ENCODE assay signal across 10 cellular contexts in the genomic region with DNA sequence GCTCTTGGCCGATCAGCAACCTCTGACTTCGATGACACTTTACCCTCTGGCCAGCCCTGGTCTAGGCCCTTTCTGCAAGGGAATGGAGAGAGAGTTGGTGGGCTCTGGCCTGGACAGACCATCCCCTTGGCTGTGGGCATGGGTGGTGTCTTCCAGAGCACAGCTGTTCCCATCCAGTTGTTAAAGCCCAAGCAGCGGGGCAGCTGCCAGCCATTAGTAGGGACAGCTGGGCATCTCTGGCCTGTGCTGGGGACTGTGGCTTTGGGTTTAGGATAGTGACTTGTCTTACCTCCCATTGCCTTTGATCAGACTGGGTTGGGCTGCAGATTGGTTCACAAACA. TPM values are rescaled to one million over a fixed set of nuclear protein-coding genes. Genes with fewer than 3 reads are reported as not detected.
DNase-seq lines count a peak whose midpoint lies in the region; ATAC-seq and TF ChIP-seq lines count a peak whose summit lies in the region.
"Had no signal": no experiment of that assay in that cellular context is flagged by ENCODE, and none has a peak within 500 bp of the region (broad histone marks: within the 10 kb centered on the region; RNA-seq: fewer than 3 reads in every experiment).

No MANE protein-coding gene starts in this region.

- H3K27ac ChIP-seq in left lung (peak overlapping the region; percentile 51 to 91), temporal lobe (ENCODE audit: low read depth, low read length) (peak overlapping the region; percentile 72)

- peaks cover 57 to 86% of the 10 kb centered on the region in 2 donors for H3K4me1 ChIP-seq in left lung

- no peak for DNase-seq in activated T-cell treated with anti-CD3 and anti-CD28 coated beads, Interleukin-2, amount 50 U/mL, for 72 hours
- DNase-seq in activated T-cell treated with anti-CD3 and anti-CD28 coated beads for 4 hours (no peak), left lung (no peak), COLO829 (ENCODE audit: low spot score) (no peak), H4 (ENCODE audit: low spot score) (no peak)
- DNase-seq in activated CD4-positive, alpha-beta memory T cell treated with anti-CD3 and anti-CD28 coated beads, Interleukin-2, amount 10 ng/mL, durations not matched to agents 7 days and 5 days: no peak
- DNase-seq: MG63; stimulated activated CD4-positive, alpha-beta T cell treated with anti-CD3 and anti-CD28 coated beads, Interleukin-1b, Interleukin-23, amount 100 ng/mL, for 48 hours had no signal

- peaks cover 10 to 31% of the 10 kb centered on the region in 2 donors for H3K36me3 Mint-ChIP-seq in activated T-cell treated with anti-CD3 and anti-CD28 coated beads, Interleukin-2, amount 50 U/mL, for 72 hours (ENCODE audit: insufficient read depth in 2 of 2)
- peaks cover 86% of the 10 kb centered on the region for H3K36me3 Mint-ChIP-seq in activated CD4-positive, alpha-beta memory T cell treated with anti-CD3 and anti-CD28 coated beads, Interleukin-2, amount 10 ng/mL, durations not matched to agents 7 days and 5 days (ENCODE audit: low read depth)

- no peaks in the 10 kb centered on the region for H3K27me3 ChIP-seq in left lung
- H3K27me3 ChIP-seq: MG63 had no signal

- no peaks in the 10 kb centered on the region for H3K27me3 Mint-ChIP-seq in activated T-cell treated with anti-CD3 and anti-CD28 coated beads, Interleukin-2, amount 50 U/mL, for 72 hours (ENCODE audit: low read depth)
- H3K27me3 Mint-ChIP-seq in activated CD4-positive, alpha-beta memory T cell treated with anti-CD3 and anti-CD28 coated beads, Interleukin-2, amount 10 ng/mL, durations not matched to agents 7 days and 5 days: no peaks in the 10 kb centered on the region

- no peak for ATAC-seq in activated T-cell treated with anti-CD3 and anti-CD28 coated beads, Interleukin-2, amount 50 U/mL, for 72 hours (replicated peaks in 1 of 2)
- ATAC-seq in left lung (no peak), GM19467 (IDR thresholded peaks at IDR 0.05; ENCODE audit: unreplicated experiment) (no peak)

- peaks cover 0 to 61% of the 10 kb centered on the region in 2 donors for H3K36me3 ChIP-seq in left lung

- H3K9me3 Mint-ChIP-seq in activated T-cell treated with anti-CD3 and anti-CD28 coated beads, Interleukin-2, amount 50 U/mL, for 72 hours: no peaks in the 10 kb centered on the region
- no peaks in the 10 kb centered on the region for H3K9me3 Mint-ChIP-seq in activated CD4-positive, alpha-beta memory T cell treated with anti-CD3 and anti-CD28 coated beads, Interleukin-2, amount 10 ng/mL, durations not matched to agents 7 days and 5 days

- CTCF ChIA-PET in activated CD4-positive, alpha-beta memory T cell treated with anti-CD3 and anti-CD28 coated beads, Interleukin-2, amount 10 ng/mL, durations not matched to agents 7 days and 5 days (lab: Charles Lee): interaction anchor here (0.6 to 5.1 kb wide), 3 partner anchors 10 to 49 kb away, joined by 3 to 30 read pairs (median 6); partner anchors contain the start of gene AP5S1

- POLR2A ChIA-PET in activated CD4-positive, alpha-beta memory T cell treated with anti-CD3 and anti-CD28 coated beads, Interleukin-2, amount 10 ng/mL, durations not matched to agents 7 days and 5 days (lab: Charles Lee): interaction anchor here (2.4 kb wide), 1 partner anchor 12 kb away, joined by 9 read pairs; the partner anchor contains the start of gene CENPB

- H3K9me3 ChIP-seq in left lung: no peaks in the 10 kb centered on the region
- H3K9me3 ChIP-seq: MG63 had no signal

- H3K27ac Mint-ChIP-seq in activated T-cell treated with anti-CD3 and anti-CD28 coated beads, Interleukin-2, amount 50 U/mL, for 72 hours: peak overlapping the region; percentile 95
- peak overlapping the region; percentile 91 for H3K27ac Mint-ChIP-seq in activated CD4-positive, alpha-beta memory T cell treated with anti-CD3 and anti-CD28 coated beads, Interleukin-2, amount 10 ng/mL, durations not matched to agents 7 days and 5 days

- TF ChIP-seq CTCF in left lung (IDR thresholded peaks at IDR 0.05): no peak

- H3K4me1 Mint-ChIP-seq in activated T-cell treated with anti-CD3 and anti-CD28 coated beads, Interleukin-2, amount 50 U/mL, for 72 hours (ENCODE audit: low read depth): peaks cover 65% of the 10 kb centered on the region
- H3K4me1 Mint-ChIP-seq in activated CD4-positive, alpha-beta memory T cell treated with anti-CD3 and anti-CD28 coated beads, Interleukin-2, amount 10 ng/mL, durations not matched to agents 7 days and 5 days: peaks cover 71% of the 10 kb centered on the region

- H3K4me3 ChIP-seq in left lung: peak overlapping the region in 1 of 2 donors; percentile 79
- H3K4me3 ChIP-seq: MG63 had no signal

- intact Hi-C loops in left lung (cut with DNase I): no loop called here

- H3K4me3 Mint-ChIP-seq in activated T-cell treated with anti-CD3 and anti-CD28 coated beads, Interleukin-2, amount 50 U/mL, for 72 hours: peak overlapping the region; percentile 94 to 96
- peak overlapping the region; percentile 91 for H3K4me3 Mint-ChIP-seq in activated CD4-positive, alpha-beta memory T cell treated with anti-CD3 and anti-CD28 coated beads, Interleukin-2, amount 10 ng/mL, durations not matched to agents 7 days and 5 days

RNA-seq across cellular contexts. Expression of gene CDC25B, which starts 2.8 kb away (rescaled TPM):
- 100 to 1,000 TPM; 121 to 128 TPM for total RNA-seq in activated T-cell treated with anti-CD3 and anti-CD28 coated beads, Interleukin-2, amount 50 U/mL, for 72 hours
- 100 to 1,000 TPM; 452 to 454 TPM for total RNA-seq in activated CD4-positive, alpha-beta memory T cell treated with anti-CD3 and anti-CD28 coated beads, Interleukin-2, amount 10 ng/mL, durations not matched to agents 7 days and 5 days
- total RNA-seq in left lung (100 to 1,000 TPM; 111 to 121 TPM), temporal lobe (6.6 TPM)
- total RNA-seq in H4 (2014; rRNA removed; shearing (Covaris generic)): 35.7 and 39.6 TPM in 2 replicates

RNA-seq across cellular contexts. Expression of gene CENPB, which starts 12.3 kb away (rescaled TPM):
- total RNA-seq in activated T-cell treated with anti-CD3 and anti-CD28 coated beads, Interleukin-2, amount 50 U/mL, for 72 hours: 10 to 100 TPM; 30.4 to 31.5 TPM
- total RNA-seq in activated CD4-positive, alpha-beta memory T cell treated with anti-CD3 and anti-CD28 coated beads, Interleukin-2, amount 10 ng/mL, durations not matched to agents 7 days and 5 days: 10 to 100 TPM; 67.0 to 68.0 TPM
- 10 to 100 TPM; 78.5 to 94.5 TPM for total RNA-seq in left lung
- 31.0 TPM for total RNA-seq in temporal lobe
- total RNA-seq in H4 (2014; rRNA removed; shearing (Covaris generic)): 24.3 and 45.5 TPM in 2 replicates

RNA-seq across cellular contexts. Expression of gene SPEF1, which starts 17.6 kb away (rescaled TPM):
- total RNA-seq in activated T-cell treated with anti-CD3 and anti-CD28 coated beads, Interleukin-2, amount 50 U/mL, for 72 hours: under 1 TPM; 0.48 to 0.49 TPM
- not detected for total RNA-seq in activated CD4-positive, alpha-beta memory T cell treated with anti-CD3 and anti-CD28 coated beads, Interleukin-2, amount 10 ng/mL, durations not matched to agents 7 days and 5 days
- 1 to 10 TPM in 1 of 2 donors, under 1 TPM in 1; 0.26 to 2.8 TPM for total RNA-seq in left lung
- total RNA-seq in temporal lobe: 0.98 TPM
- total RNA-seq in H4 (2014; rRNA removed; shearing (Covaris generic)): 0.21 TPM in 1 of 2 replicates, not detected in the other

RNA-seq across cellular contexts. Expression of gene AP5S1, which starts 21.5 kb away (rescaled TPM):
- 10 to 100 TPM; 10.3 to 13.7 TPM for total RNA-seq in activated T-cell treated with anti-CD3 and anti-CD28 coated beads, Interleukin-2, amount 50 U/mL, for 72 hours
- total RNA-seq in activated CD4-positive, alpha-beta memory T cell treated with anti-CD3 and anti-CD28 coated beads, Interleukin-2, amount 10 ng/mL, durations not matched to agents 7 days and 5 days: 10 to 100 TPM; 12.7 to 15.5 TPM
- 10 to 100 TPM; 12.7 to 13.6 TPM for total RNA-seq in left lung
- 4.2 TPM for total RNA-seq in temporal lobe
- 16.7 and 16.9 TPM in 2 replicates for total RNA-seq in H4 (2014; rRNA removed; shearing (Covaris generic))

RNA-seq across cellular contexts. Expression of gene ADISSP, which starts 31.3 kb away (rescaled TPM):
- 10 to 100 TPM; 26.3 to 35.8 TPM for total RNA-seq in activated T-cell treated with anti-CD3 and anti-CD28 coated beads, Interleukin-2, amount 50 U/mL, for 72 hours
- total RNA-seq in activated CD4-positive, alpha-beta memory T cell treated with anti-CD3 and anti-CD28 coated beads, Interleukin-2, amount 10 ng/mL, durations not matched to agents 7 days and 5 days: 10 to 100 TPM; 20.7 to 23.4 TPM
- 10 to 100 TPM; 19.4 to 35.6 TPM for total RNA-seq in left lung
- 19.9 TPM for total RNA-seq in temporal lobe
- total RNA-seq in H4 (2014; rRNA removed; shearing (Covaris generic)): 38.3 and 38.9 TPM in 2 replicates
